10 cellular contexts compared by ENCODE assay signal in the genomic region with DNA sequence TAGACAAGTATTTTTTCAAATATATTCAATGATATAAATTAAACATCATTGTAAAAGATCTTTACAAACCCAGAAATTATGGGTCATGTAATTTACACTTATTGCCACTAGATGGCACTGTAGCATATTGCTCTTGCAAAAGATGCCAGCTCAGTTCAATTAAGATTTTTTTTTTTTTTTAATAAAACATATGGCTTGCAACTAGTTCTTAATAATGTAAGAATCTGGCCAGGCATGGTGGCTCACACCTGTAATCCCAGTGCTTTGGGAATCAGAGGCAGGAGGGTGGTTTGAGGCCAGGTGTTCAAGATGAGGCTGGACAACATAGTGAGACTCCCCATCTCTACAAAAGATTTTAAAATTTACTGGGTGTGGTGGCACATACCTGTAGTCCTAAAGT. TPM values are rescaled to one million over a fixed set of nuclear protein-coding genes. Genes with fewer than 3 reads are reported as not detected.
A peak's percentile ranks its signal among the peaks of the same experiment; 100 is the strongest.
DNase-seq lines count a peak whose midpoint lies in the region; ATAC-seq and TF ChIP-seq lines count a peak whose summit lies in the region.
"Had no signal": no experiment of that assay in that cellular context is flagged by ENCODE, and none has a peak within 500 bp of the region (broad histone marks: within the 10 kb centered on the region; RNA-seq: fewer than 3 reads in every experiment).

No MANE protein-coding gene starts in this region.

- no peaks in the 10 kb centered on the region for H3K9me2 ChIP-seq in Karpas-422 (replicated peaks; ENCODE audit: insufficient read depth, low read length)

- no peak for TF ChIP-seq EP300 in gastroesophageal sphincter (IDR thresholded peaks at IDR 0.05)

- H3K4me1 ChIP-seq in DND-41 (ENCODE audit: insufficient read depth, low read length) (no peaks in the 10 kb centered on the region), Karpas-422 (ENCODE audit: low read length) (no peaks in the 10 kb centered on the region), gastroesophageal sphincter (no peaks in the 10 kb centered on the region), testis (no peaks in the 10 kb centered on the region)

- ATAC-seq in DND-41 (ENCODE audit: insufficient read depth, low read depth) (peak; percentile 17; the same call in 1 of the 3 replicates), gastroesophageal sphincter (no peak), left cardiac atrium (no peak), GM21717 (IDR thresholded peaks at IDR 0.05; ENCODE audit: unreplicated experiment) (no peak)
- ATAC-seq: naive thymus-derived CD8-positive, alpha-beta T cell had no signal

- H3K9me3 ChIP-seq in DND-41 (ENCODE audit: insufficient read depth, low read length, severe bottlenecking): no peaks in the 10 kb centered on the region
- no peaks in the 10 kb centered on the region for H3K9me3 ChIP-seq in Karpas-422 (ENCODE audit: low read length)
- no peaks in the 10 kb centered on the region for H3K9me3 ChIP-seq in gastroesophageal sphincter
- H3K9me3 ChIP-seq in testis: no peaks in the 10 kb centered on the region
- H3K9me3 ChIP-seq: SJSA1 had no signal

- H3K36me3 ChIP-seq in DND-41 (ENCODE audit: insufficient read depth, low read length) (no peaks in the 10 kb centered on the region), Karpas-422 (ENCODE audit: insufficient read depth, low read length) (no peaks in the 10 kb centered on the region), gastroesophageal sphincter (no peaks in the 10 kb centered on the region), testis (ENCODE audit: low read depth, missing control alignments) (no peaks in the 10 kb centered on the region)
- H3K36me3 ChIP-seq: SJSA1 had no signal

- H4K20me1 ChIP-seq in DND-41 (ENCODE audit: insufficient read depth, low read length): no peaks in the 10 kb centered on the region
- H4K20me1 ChIP-seq in Karpas-422 (ENCODE audit: insufficient read depth, low read depth, low read length): no peaks in the 10 kb centered on the region

- no peak overlapping the region for H3K4me3 ChIP-seq in DND-41 (ENCODE audit: low read depth in 1 of 2, low read length in 2 of 2)
- H3K4me3 ChIP-seq in Karpas-422 (ENCODE audit: low read length): no peak overlapping the region
- H3K4me3 ChIP-seq in gastroesophageal sphincter: no peak overlapping the region
- no peak overlapping the region for H3K4me3 ChIP-seq in testis
- H3K4me3 ChIP-seq: SJSA1 had no signal

- DNase-seq in DND-41: no peak
- peak; percentile 79 for DNase-seq in Karpas-422
- peak; percentile 45 for DNase-seq in SW480 (ENCODE audit: low spot score)
- DNase-seq in testis: no peak
- no peak for DNase-seq in NK-92 (lab: John Stamatoyannopoulos, UW; ENCODE audit: unreplicated experiment)
- DNase-seq in left cardiac atrium: no peak

- H2AFZ ChIP-seq in DND-41 (ENCODE audit: low read depth, low read length) (no peak overlapping the region), Karpas-422 (ENCODE audit: low read length) (no peak overlapping the region)

- intact Hi-C loops in testis (cut with DNase I; ENCODE audit: low total_unique reads) (loop anchor here (2.0 kb wide), 1 partner anchor 193 kb away; no protein-coding TSS in a partner anchor), left cardiac atrium (cut with DNase I) (loop anchor here (1.0 to 10.0 kb wide), 4 partner anchors 194 to 441 kb away; no protein-coding TSS in a partner anchor)

- H3K4me2 ChIP-seq in DND-41 (ENCODE audit: insufficient read depth, low read length) (no peak overlapping the region), Karpas-422 (ENCODE audit: low read depth, low read length, poor library complexity, severe bottlenecking) (no peak overlapping the region)

- TF ChIP-seq CTCF in DND-41 (IDR thresholded peaks at IDR 0.05; ENCODE audit: borderline replicate concordance, extremely low read depth, low read length, poor library complexity, severe bottlenecking): peak; percentile 74
- peak; percentile 79 to 91 (median 82) for TF ChIP-seq CTCF in gastroesophageal sphincter (IDR thresholded peaks at IDR 0.05)
- TF ChIP-seq CTCF in testis (IDR thresholded peaks at IDR 0.05): peak; percentile 56 to 97 (median 79)

- H3K79me2 ChIP-seq in DND-41 (ENCODE audit: insufficient read depth, low read length) (no peaks in the 10 kb centered on the region), Karpas-422 (ENCODE audit: low read length) (no peaks in the 10 kb centered on the region)

- TF ChIP-seq POLR2A in gastroesophageal sphincter (IDR thresholded peaks at IDR 0.05): no peak
- TF ChIP-seq POLR2A in testis (IDR thresholded peaks at IDR 0.05): no peak

- H3K27ac ChIP-seq in DND-41 (ENCODE audit: low read length): no peak overlapping the region
- H3K27ac ChIP-seq in Karpas-422 (ENCODE audit: low read length): no peak overlapping the region
- no peak overlapping the region for H3K27ac ChIP-seq in gastroesophageal sphincter
- no peak overlapping the region for H3K27ac ChIP-seq in testis
- H3K27ac ChIP-seq: SJSA1 had no signal

- H3K9ac ChIP-seq in DND-41 (ENCODE audit: low read depth, low read length) (no peak overlapping the region), Karpas-422 (ENCODE audit: low read length) (no peak overlapping the region)

- H3K27me3 ChIP-seq in DND-41 (ENCODE audit: insufficient read depth, low read length, poor library complexity): no peaks in the 10 kb centered on the region
- H3K27me3 ChIP-seq in Karpas-422 (ENCODE audit: low read length): no peaks in the 10 kb centered on the region
- no peaks in the 10 kb centered on the region for H3K27me3 ChIP-seq in gastroesophageal sphincter
- H3K27me3 ChIP-seq in testis: no peaks in the 10 kb centered on the region
- H3K27me3 ChIP-seq: SJSA1 had no signal

RNA-seq across cellular contexts. Expression of gene DESI2, which starts 49.4 kb away (rescaled TPM):
- total RNA-seq in Karpas-422 (2014; rRNA removed; shearing (Covaris generic); ENCODE audit: low replicate concordance): 36.9 and 62.6 TPM in 2 replicates
- total RNA-seq in gastroesophageal sphincter (10 to 100 TPM; 38.5 to 56.3 (median 41.1) TPM), testis (10 to 100 TPM; 70.0 to 72.7 TPM), left cardiac atrium (10 to 100 TPM; 20.0 to 22.2 TPM)
- 114 TPM for polyA plus RNA-seq in testis (ENCODE audit: insufficient read depth, low read depth, low replicate concordance)

Comparison
In these comparisons a context has a peak if more than half of its experiments do, and no peak if none do; other contexts are left out.
1. DNase-seq: peak in Karpas-422 (single experiment) and SW480 (single experiment); none in DND-41 (single experiment), testis (single experiment), NK-92 (single experiment) and left cardiac atrium (single experiment).
2. Peak in every context shown above with its lines, with median percentiles within 50 percentile points of each other: CTCF ChIP-seq.